In the genomic region with DNA sequence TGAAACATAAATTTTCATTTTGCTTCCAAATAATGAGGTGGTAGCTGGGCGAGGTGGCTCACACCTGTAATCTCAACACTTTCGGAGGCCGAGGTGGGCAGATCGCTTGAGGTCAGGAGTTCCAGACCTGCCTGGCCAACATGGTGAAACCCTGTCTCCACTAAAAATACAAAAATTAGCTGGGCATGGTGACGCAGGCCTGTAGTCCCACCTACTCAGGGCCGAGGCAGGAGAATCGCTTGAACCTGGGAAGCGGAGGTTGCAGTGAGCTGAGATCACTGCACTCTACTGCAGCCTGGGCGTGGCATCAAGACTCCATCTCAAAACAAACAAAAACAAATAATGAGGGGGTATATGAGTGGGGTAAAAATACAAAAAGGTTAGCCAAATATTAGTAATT, we compare ENCODE assay signal across 8 cellular contexts. TPM values are rescaled to one million over a fixed set of nuclear protein-coding genes. Genes with fewer than 3 reads are reported as not detected.
DNase-seq lines count a peak whose midpoint lies in the region; FAIRE-seq and TF ChIP-seq lines count a peak whose summit lies in the region.
"Not testable (repeated sequence)": the region's sequence is repeated elsewhere in the genome, so short reads cannot be mapped to it uniquely, and the experiment has no call there.

No MANE protein-coding gene starts in this region.

- H2BK15ac ChIP-seq in H1 (ENCODE audit: low read length), result not testable (repeated sequence)

- H2BK20ac ChIP-seq in H1 (ENCODE audit: low read length), result not testable (repeated sequence)

- H3K4me2 ChIP-seq in SK-N-SH (peak overlapping the region; percentile 74), H1 (ENCODE audit: insufficient read depth in 1 of 2, low read depth in 2 of 2, low read length in 2 of 2) (peak overlapping the region; percentile 63 to 94), keratinocyte (ENCODE audit: control insufficient read depth, extremely low read depth, insufficient read depth, low read depth, low read length) (peak overlapping the region; percentile 76)

- not testable (repeated sequence) for H3K18ac ChIP-seq in H1 (ENCODE audit: extremely low read depth, low read length)

- peaks cover 16% of the 10 kb centered on the region for H3F3A ChIP-seq in SK-N-SH (replicated peaks; ENCODE audit: insufficient read depth)

- not testable (repeated sequence) for H3K9me1 ChIP-seq in keratinocyte (ENCODE audit: control insufficient read depth, extremely low read depth, insufficient read depth, low read length)

- TF ChIP-seq POLR2A in H1 (IDR thresholded peaks at IDR 0.05; ENCODE audit: control extremely low read depth in 1 of 2, low read depth in 2 of 2, low read length in 2 of 2), result not testable (repeated sequence)

- TF ChIP-seq CTCF in SK-N-SH (IDR thresholded peaks at IDR 0.05); H1 (IDR thresholded peaks at IDR 0.05; ENCODE audit: control extremely low read depth in 1 of 3, insufficient read depth in 1 of 3, low read depth in 1 of 3, low read length in 3 of 3); keratinocyte (optimal IDR thresholded peaks at IDR 0.05 in 1 of 3, IDR thresholded peaks at IDR 0.05 in 1 of 3, conservative IDR thresholded peaks at IDR 0.05 in 1 of 3; ENCODE audit: extremely low read depth in 1 of 3, insufficient read depth in 2 of 3, low read length in 3 of 3); tibial artery (IDR thresholded peaks at IDR 0.05): not testable (repeated sequence)

- not testable (repeated sequence) for H2BK120ac ChIP-seq in H1 (replicated peaks; ENCODE audit: low read depth, low read length)

- DNase-seq in CD8-positive, alpha-beta memory T cell; SK-N-SH; H1 (ENCODE audit: low read depth in 1 of 2, low spot score in 2 of 2); keratinocyte (ENCODE audit: low read depth, low spot score); tibial artery: not testable (repeated sequence)
- peak; percentile 14 for DNase-seq in KBM-7

- H3K36me3 ChIP-seq in CD8-positive, alpha-beta memory T cell (ENCODE audit: insufficient read depth, low read length), result peaks cover 30% of the 10 kb centered on the region
- peaks cover 26 to 44% of the 10 kb centered on the region in 2 experiments for H3K36me3 ChIP-seq in SK-N-SH (replicated peaks in 1 of 2; ENCODE audit: control insufficient read depth in 1 of 2, insufficient read depth in 2 of 2, low read length in 1 of 2)
- peaks cover 17 to 32% (median 26%) of the 10 kb centered on the region in 4 experiments for H3K36me3 ChIP-seq in H1 (ENCODE audit: control insufficient read depth in 2 of 4, insufficient read depth in 4 of 4, low read length in 3 of 4)
- not testable (repeated sequence) for H3K36me3 ChIP-seq in keratinocyte (ENCODE audit: control insufficient read depth in 2 of 2, extremely low read depth in 1 of 2, insufficient read depth in 2 of 2, low read length in 2 of 2)
- H3K36me3 ChIP-seq in neuron (ENCODE audit: insufficient read depth, low read length), result peaks cover 39% of the 10 kb centered on the region
- peaks cover 14 to 42% (median 16%) of the 10 kb centered on the region in 3 donors for H3K36me3 ChIP-seq in tibial artery

- H3K27me3 ChIP-seq in CD8-positive, alpha-beta memory T cell (ENCODE audit: insufficient read depth, low read length, poor library complexity, severe bottlenecking); SK-N-SH (ENCODE audit: insufficient read depth); H1 (replicated peaks in 1 of 4; ENCODE audit: control insufficient read depth in 3 of 4, extremely low read depth in 1 of 4, insufficient read depth in 3 of 4, low read length in 3 of 4); keratinocyte (ENCODE audit: control insufficient read depth, extremely low read depth, insufficient read depth, low read length); neuron (ENCODE audit: insufficient read depth, low read length); tibial artery: not testable (repeated sequence)

- H2BK12ac ChIP-seq in H1 (ENCODE audit: low read depth, low read length), result not testable (repeated sequence)

- dilution Hi-C loops in keratinocyte (cut with MboI; ENCODE audit: extremely low pct_ligation_motif_present, low sequenced_read_pairs), result not testable (repeated sequence)

- H3K79me2 ChIP-seq in SK-N-SH (ENCODE audit: insufficient read depth) (peaks cover 49% of the 10 kb centered on the region), H1 (ENCODE audit: control insufficient read depth in 1 of 2, insufficient read depth in 2 of 2, low read length in 2 of 2) (peaks cover 0 to 27% of the 10 kb centered on the region in 2 experiments; a peak in 2 of 4 replicates), keratinocyte (ENCODE audit: control insufficient read depth, insufficient read depth, low read length) (peaks cover 30% of the 10 kb centered on the region)

- peak overlapping the region; percentile 79; the same call in 1 of the 2 replicates for H3K9ac ChIP-seq in SK-N-SH
- H3K9ac ChIP-seq in H1 (replicated peaks in 1 of 4; ENCODE audit: extremely low read depth in 1 of 4, low read depth in 3 of 4, low read length in 3 of 4), result not testable (repeated sequence)
- H3K9ac ChIP-seq in keratinocyte (ENCODE audit: control insufficient read depth, extremely low read depth, insufficient read depth, low read length), result peak overlapping the region; percentile 89

- H2AFZ ChIP-seq in SK-N-SH (ENCODE audit: low read depth); H1 (ENCODE audit: low read length); keratinocyte (ENCODE audit: control insufficient read depth, low read length); neuron (ENCODE audit: low read depth, low read length): not testable (repeated sequence)

- TF ChIP-seq RAD21 in SK-N-SH (IDR thresholded peaks at IDR 0.05; ENCODE audit: low read length); H1 (IDR thresholded peaks at IDR 0.05 in 1 of 2, conservative IDR thresholded peaks at IDR 0.05 in 1 of 2; ENCODE audit: low read depth in 2 of 2, low read length in 2 of 2): not testable (repeated sequence)

- not testable (repeated sequence) for H3K9me2 ChIP-seq in SK-N-SH

- H4K20me1 ChIP-seq in SK-N-SH (ENCODE audit: insufficient read depth); H1 (replicated peaks in 1 of 2; ENCODE audit: control insufficient read depth in 1 of 2, insufficient read depth in 2 of 2, low read length in 2 of 2); keratinocyte (ENCODE audit: control insufficient read depth, extremely low read depth, insufficient read depth, low read length): not testable (repeated sequence)

- peaks cover 27 to 30% (median 28%) of the 10 kb centered on the region in 3 donors for H3K4me1 Mint-ChIP-seq in CD8-positive, alpha-beta memory T cell
- H3K4me1 Mint-ChIP-seq in activated naive CD8-positive, alpha-beta T cell (ENCODE audit: low read depth), result peaks cover 27% of the 10 kb centered on the region

- peak overlapping the region in 7 of 8 donors; percentile 68 to 99 (median 98) for H3K27ac Mint-ChIP-seq in CD8-positive, alpha-beta memory T cell
- peak overlapping the region; percentile 99 for H3K27ac Mint-ChIP-seq in activated naive CD8-positive, alpha-beta T cell

- not testable (repeated sequence) for H3K14ac ChIP-seq in H1 (ENCODE audit: insufficient read length)

- 81% methylated on average over 9 of the region's 9 CpGs for WGBS in SK-N-SH (ENCODE audit: low lambda C conversion rate)
- 90% methylated on average over 9 of the region's 9 CpGs; no CpG with 5 or more reads in 1 of the 2 experiments for WGBS in H1 (ENCODE audit: extremely low coverage in 1 of 2, insufficient coverage in 1 of 2, insufficient read length in 1 of 2, insufficient replicate concordance in 2 of 2, low coverage in 1 of 2, low lambda C conversion rate in 2 of 2, missing lambda C conversion rate in 1 of 2), 2 experiments

- peaks cover under 1 to 32% (median 3%) of the 10 kb centered on the region in 3 donors for H3K36me3 Mint-ChIP-seq in CD8-positive, alpha-beta memory T cell
- not testable (repeated sequence) for H3K36me3 Mint-ChIP-seq in activated naive CD8-positive, alpha-beta T cell

- not testable (repeated sequence) for H3K9me3 Mint-ChIP-seq in CD8-positive, alpha-beta memory T cell; activated naive CD8-positive, alpha-beta T cell (ENCODE audit: low read depth)

- not testable (repeated sequence) for H4K91ac ChIP-seq in H1 (replicated peaks; ENCODE audit: insufficient read length, low read length)

- CTCF ChIA-PET in CD8-positive, alpha-beta memory T cell (lab: Charles Lee), result interaction anchor here (1.0 kb wide), 1 partner anchor 257 kb away, joined by 3 read pairs; no protein-coding TSS in a partner anchor
- CTCF ChIA-PET in SK-N-SH (lab: Yijun Ruan, JAX) (interaction anchor here (2.1 kb wide), 1 partner anchor 56 kb away, joined by 7 read pairs; no protein-coding TSS in a partner anchor), H1 (lab: Charles Lee; ENCODE audit: partially characterized antibody) (interaction anchor here (0.7 kb wide), 2 partner anchors 25 to 38 kb away, joined by 3 to 4 read pairs; no protein-coding TSS in a partner anchor)

- H3K4me1 ChIP-seq in CD8-positive, alpha-beta memory T cell (ENCODE audit: insufficient read depth, low read length), result peaks cover 47% of the 10 kb centered on the region
- H3K4me1 ChIP-seq in SK-N-SH (ENCODE audit: control insufficient read depth in 1 of 2, insufficient read depth in 2 of 2, low read depth in 1 of 2, low read length in 1 of 2); H1 (replicated peaks in 1 of 4; ENCODE audit: control insufficient read depth in 3 of 4, insufficient read depth in 4 of 4, low read length in 3 of 4); keratinocyte (ENCODE audit: control insufficient read depth, extremely low read depth, insufficient read depth, low read length): not testable (repeated sequence)
- H3K4me1 ChIP-seq in neuron (ENCODE audit: insufficient read depth, low read length) (peaks cover 15% of the 10 kb centered on the region), tibial artery (peaks cover 0 to 25% (median 10%) of the 10 kb centered on the region in 4 donors)

- H3K9me3 ChIP-seq in CD8-positive, alpha-beta memory T cell (ENCODE audit: low read length); SK-N-SH; H1 (ENCODE audit: insufficient read depth in 2 of 2, low read depth in 1 of 2, low read length in 1 of 2); keratinocyte (ENCODE audit: control insufficient read depth, low read depth, low read length); neuron (ENCODE audit: low read length); tibial artery: not testable (repeated sequence)

- H3K27me3 Mint-ChIP-seq in CD8-positive, alpha-beta memory T cell; activated naive CD8-positive, alpha-beta T cell: not testable (repeated sequence)

- H3K27ac ChIP-seq in CD8-positive, alpha-beta memory T cell (ENCODE audit: low read depth, low read length); SK-N-SH (ENCODE audit: low read depth in 2 of 2, low read length in 1 of 2); H1 (ENCODE audit: low read depth, low read length); tibial artery: not testable (repeated sequence)
- H3K27ac ChIP-seq in keratinocyte (ENCODE audit: control insufficient read depth, insufficient read depth, low read length), result peak overlapping the region; percentile 86

- not testable (repeated sequence) for H4K8ac ChIP-seq in H1 (ENCODE audit: extremely low read depth, insufficient read depth, low read length)

- H3K23ac ChIP-seq in H1 (ENCODE audit: insufficient read length), result not testable (repeated sequence)

- not testable (repeated sequence) for TF ChIP-seq EP300 in SK-N-SH (IDR thresholded peaks at IDR 0.05; ENCODE audit: borderline replicate concordance in 1 of 2, low read depth in 1 of 2, low read length in 1 of 2); H1 (IDR thresholded peaks at IDR 0.05; ENCODE audit: borderline replicate concordance in 1 of 2, low read depth in 2 of 2, low read length in 2 of 2)

- H3K4ac ChIP-seq in H1 (replicated peaks; ENCODE audit: insufficient read length, low read depth, low read length), result not testable (repeated sequence)

- H3K4me3 Mint-ChIP-seq in CD8-positive, alpha-beta memory T cell, result peak overlapping the region; percentile 95 to 98 (median 96)
- peak overlapping the region; percentile 99 for H3K4me3 Mint-ChIP-seq in activated naive CD8-positive, alpha-beta T cell

- not testable (repeated sequence) for H3K23me2 ChIP-seq in H1 (ENCODE audit: low read depth, low read length)

- not testable (repeated sequence) for H2AK5ac ChIP-seq in H1 (ENCODE audit: low read depth, low read length)

- H3K4me3 ChIP-seq in CD8-positive, alpha-beta memory T cell (ENCODE audit: low read length), result peak overlapping the region; percentile 91
- H3K4me3 ChIP-seq in SK-N-SH (ENCODE audit: low read depth in 2 of 2, low read length in 1 of 2) (peak overlapping the region; percentile 70 to 80), H1 (ENCODE audit: extremely low read depth in 1 of 4, insufficient read depth in 2 of 4, low read depth in 3 of 4, low read length in 4 of 4) (peak overlapping the region; percentile 81 to 99 (median 94); a peak in 4 of 8 replicates), keratinocyte (ENCODE audit: control insufficient read depth in 2 of 3, extremely low read depth in 1 of 3, insufficient read depth in 2 of 3, low read depth in 1 of 3, low read length in 3 of 3) (peak overlapping the region; percentile 54 to 88 (median 79)), neuron (ENCODE audit: low read length) (peak overlapping the region; percentile 98), tibial artery (peak overlapping the region; percentile 63 to 88)

- H2BK5ac ChIP-seq in H1 (ENCODE audit: low read depth, low read length), result not testable (repeated sequence)

- not testable (repeated sequence) for FAIRE-seq in H1 (lab: Jason Lieb, UNC); keratinocyte (lab: Jason Lieb, UNC)

- not testable (repeated sequence) for H3K79me1 ChIP-seq in H1 (ENCODE audit: low read depth, low read length)

- H3K56ac ChIP-seq in H1 (replicated peaks; ENCODE audit: insufficient read length, low read depth, low read length), result not testable (repeated sequence)

- intact Hi-C loops in tibial artery (cut with DNase I; ENCODE audit: low total_unique reads), result not testable (repeated sequence)

- not testable (repeated sequence) for H4K5ac ChIP-seq in H1 (ENCODE audit: insufficient read length, low read depth, low read length)

- in situ Hi-C loops in KBM-7 (cut with MboI; ENCODE audit: low pct_unique_long_range_greater_than_20kb, low sequenced_read_pairs), result not testable (repeated sequence)

- POLR2A ChIA-PET in CD8-positive, alpha-beta memory T cell (lab: Charles Lee), result interaction anchor here (1.3 kb wide), 1 partner anchor 31 kb away, joined by 6 read pairs; the partner anchor contains the start of gene TOMM20
- POLR2A ChIA-PET in SK-N-SH (lab: Yijun Ruan, JAX) (interaction anchor here (0.9 kb wide), 1 partner anchor 56 kb away, joined by 3 read pairs; no protein-coding TSS in a partner anchor), H1 (lab: Charles Lee; ENCODE audit: partially characterized antibody) (interaction anchor here (0.5 to 2.5 kb wide), 8 partner anchors 10 to 1104 kb away, joined by 3 to 14 read pairs (median 4); no protein-coding TSS in a partner anchor)

RNA-seq across cellular contexts. Expression of gene RBM34, which starts 1.1 kb away (rescaled TPM):
- 100 to 1,000 TPM; 121 to 130 TPM for total RNA-seq in CD8-positive, alpha-beta memory T cell
- 78.6 TPM for polyA plus RNA-seq in CD8-positive, alpha-beta memory T cell
- polyA plus RNA-seq in SK-N-SH (2012; rRNA removed) (33.9 and 39.9 TPM in 2 replicates), H1 (2011; rRNA removed) (18.8 and 28.7 TPM in 2 replicates), keratinocyte (22.0 to 39.3 TPM (median 25.6 TPM) in 3 replicates)
- 41.2 and 48.8 TPM in 2 replicates for polyA plus RNA-seq in SK-N-SH (2012; cell fraction: cytosol; rRNA removed)
- 32.8 and 43.7 TPM in 2 replicates for polyA plus RNA-seq in SK-N-SH (2012; cell fraction: nucleus; rRNA removed)
- total RNA-seq in H1 (2021; fragmentation: NEBNext Ultra II Directional; extraction: Animal tissue kit (Norgen Biotek cat#: 25700)), result 108 and 115 TPM in 2 replicates
- 40.1 TPM for polyA plus RNA-seq in H1 (2011; cell fraction: cytosol; rRNA removed)
- 32.7 TPM for polyA plus RNA-seq in H1 (2011; cell fraction: nucleus; rRNA removed)
- 81.3 to 91.7 TPM (median 87.4 TPM) in 4 replicates for polyA plus RNA-seq in H1 (2012, experiment 1 of 2)
- 9.3 TPM for polyA plus RNA-seq in H1 (2012, experiment 2 of 2)
- 116 TPM for polyA plus RNA-seq in H1 (2013, experiment 1 of 2)
- polyA plus RNA-seq in H1 (2013, experiment 2 of 2), result 113 TPM
- 18.1 and 20.1 TPM in 2 replicates for polyA minus RNA-seq in H1 (2011; rRNA and poly(A)+ RNA removed)
- polyA minus RNA-seq in H1 (2011; cell fraction: cytosol; rRNA and poly(A)+ RNA removed), result 14.1 TPM
- polyA minus RNA-seq in H1 (2011; cell fraction: nucleus; rRNA and poly(A)+ RNA removed), result 32.1 TPM
- polyA plus RNA-seq in keratinocyte (2011; ENCODE audit: low read depth), result 163 TPM
- 23.5 and 25.8 TPM in 2 replicates for polyA plus RNA-seq in keratinocyte (2011; cell fraction: cytosol; rRNA removed)
- 17.6 and 29.3 TPM in 2 replicates for polyA plus RNA-seq in keratinocyte (2011; cell fraction: nucleus; rRNA removed)
- 71.6 and 78.1 TPM in 2 replicates for polyA plus RNA-seq in keratinocyte (2012; ENCODE audit: low replicate concordance)
- polyA minus RNA-seq in keratinocyte, result 9.0 to 22.2 TPM (median 18.9 TPM) in 3 replicates
- polyA minus RNA-seq in keratinocyte (2011; cell fraction: cytosol; rRNA and poly(A)+ RNA removed), result 7.5 TPM
- polyA minus RNA-seq in keratinocyte (2011; cell fraction: nucleus; rRNA and poly(A)+ RNA removed), result 11.4 and 16.7 TPM in 2 replicates

RNA-seq across cellular contexts. Expression of gene TOMM20, which starts 31.3 kb away (rescaled TPM):
- 100 to 1,000 TPM; 108 to 115 TPM for total RNA-seq in CD8-positive, alpha-beta memory T cell
- 59.8 TPM for polyA plus RNA-seq in CD8-positive, alpha-beta memory T cell
- polyA plus RNA-seq in SK-N-SH (2012; rRNA removed), result 71.3 and 86.2 TPM in 2 replicates
- 127 and 146 TPM in 2 replicates for polyA plus RNA-seq in SK-N-SH (2012; cell fraction: cytosol; rRNA removed)
- 19.1 and 35.3 TPM in 2 replicates for polyA plus RNA-seq in SK-N-SH (2012; cell fraction: nucleus; rRNA removed)
- 151 and 168 TPM in 2 replicates for total RNA-seq in H1 (2021; fragmentation: NEBNext Ultra II Directional; extraction: Animal tissue kit (Norgen Biotek cat#: 25700))
- polyA plus RNA-seq in H1 (2011; rRNA removed), result 47.7 and 71.4 TPM in 2 replicates
- 86.5 TPM for polyA plus RNA-seq in H1 (2011; cell fraction: cytosol; rRNA removed)
- polyA plus RNA-seq in H1 (2011; cell fraction: nucleus; rRNA removed), result 36.5 TPM
- 133 to 185 TPM (median 146 TPM) in 4 replicates for polyA plus RNA-seq in H1 (2012, experiment 1 of 2)
- polyA plus RNA-seq in H1 (2012, experiment 2 of 2), result 19.4 TPM
- polyA plus RNA-seq in H1 (2013, experiment 1 of 2), result 134 TPM
- 156 TPM for polyA plus RNA-seq in H1 (2013, experiment 2 of 2)
- 74.6 and 94.4 TPM in 2 replicates for polyA minus RNA-seq in H1 (2011; rRNA and poly(A)+ RNA removed)
- 67.5 TPM for polyA minus RNA-seq in H1 (2011; cell fraction: cytosol; rRNA and poly(A)+ RNA removed)
- polyA minus RNA-seq in H1 (2011; cell fraction: nucleus; rRNA and poly(A)+ RNA removed), result 68.5 TPM
- 67.9 to 140 TPM (median 77.9 TPM) in 3 replicates for polyA plus RNA-seq in keratinocyte
- 70.5 TPM for polyA plus RNA-seq in keratinocyte (2011; ENCODE audit: low read depth)
- polyA plus RNA-seq in keratinocyte (2011; cell fraction: cytosol; rRNA removed), result 58.6 and 93.3 TPM in 2 replicates
- polyA plus RNA-seq in keratinocyte (2011; cell fraction: nucleus; rRNA removed), result 46.3 and 62.5 TPM in 2 replicates
- 90.7 and 112 TPM in 2 replicates for polyA plus RNA-seq in keratinocyte (2012; ENCODE audit: low replicate concordance)
- 16.4 to 52.5 TPM (median 23.5 TPM) in 3 replicates for polyA minus RNA-seq in keratinocyte
- 52.6 TPM for polyA minus RNA-seq in keratinocyte (2011; cell fraction: cytosol; rRNA and poly(A)+ RNA removed)
- polyA minus RNA-seq in keratinocyte (2011; cell fraction: nucleus; rRNA and poly(A)+ RNA removed), result 25.7 and 45.0 TPM in 2 replicates
